In the genomic region with DNA sequence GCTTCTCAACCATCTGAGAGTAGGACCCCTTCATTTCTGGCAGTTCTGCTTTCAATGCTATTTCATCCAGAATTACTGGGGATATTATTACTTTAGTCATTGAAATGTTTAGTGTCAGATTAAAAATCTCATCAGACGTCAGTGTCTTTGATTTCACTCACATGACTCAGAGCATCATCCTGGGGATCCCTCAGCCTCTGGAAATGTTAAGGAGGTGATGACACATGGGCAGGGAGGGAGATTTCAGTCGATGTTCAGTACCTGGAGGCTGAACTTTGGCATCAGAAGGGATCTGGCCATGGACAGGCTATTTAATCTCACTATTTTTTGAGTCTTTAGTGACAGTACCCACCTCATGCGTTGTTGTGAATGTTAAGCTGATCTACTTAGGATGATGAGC, we compare ENCODE assay signal across 26 cellular contexts. TPM values are rescaled to one million over a fixed set of nuclear protein-coding genes. Genes with fewer than 3 reads are reported as not detected.
A peak's percentile ranks its signal among the peaks of the same experiment; 100 is the strongest.
DNase-seq lines count a peak whose midpoint lies in the region; ATAC-seq, FAIRE-seq and TF ChIP-seq lines count a peak whose summit lies in the region.
"Had no signal": no experiment of that assay in that cellular context is flagged by ENCODE, and none has a peak within 500 bp of the region (broad histone marks: within the 10 kb centered on the region; RNA-seq: fewer than 3 reads in every experiment).

No MANE protein-coding gene starts in this region.

- H3K4me3 ChIP-seq in psoas muscle: no peak overlapping the region
- no peak overlapping the region for H3K4me3 ChIP-seq in small intestine (ENCODE audit: low read depth in 1 of 2, low read length in 2 of 2)
- H3K4me3 ChIP-seq: testis had no signal

- peaks cover 49% of the 10 kb centered on the region for H3K4me1 ChIP-seq in psoas muscle
- no peaks in the 10 kb centered on the region for H3K4me1 ChIP-seq in small intestine (ENCODE audit: control insufficient read depth in 2 of 2, insufficient read depth in 1 of 2, low read depth in 1 of 2, low read length in 1 of 2)
- H3K4me1 ChIP-seq: testis had no signal

- no peaks in the 10 kb centered on the region for H3K27me3 ChIP-seq in psoas muscle (ENCODE audit: insufficient read depth in 3 of 3, low read length in 2 of 3)
- H3K27me3 ChIP-seq in small intestine (ENCODE audit: control insufficient read depth in 2 of 2, insufficient read depth in 2 of 2, low read length in 2 of 2): no peaks in the 10 kb centered on the region
- H3K27me3 ChIP-seq: brain microvascular endothelial cell, testis had no signal

- no peaks in the 10 kb centered on the region for H3K4me1 Mint-ChIP-seq in natural killer cell treated with Interleukin-12 subunit alpha and Interleukin-12 subunit beta and Interleukin-15 and Interleukin-18, amount 100 ng/mL, for 72 hours (ENCODE audit: low read depth in 2 of 2)
- H3K4me1 Mint-ChIP-seq: immature natural killer cell, nephron progenitor cell had no signal

- no peaks in the 10 kb centered on the region for H3K36me3 Mint-ChIP-seq in natural killer cell treated with Interleukin-12 subunit alpha and Interleukin-12 subunit beta and Interleukin-15 and Interleukin-18, amount 100 ng/mL, for 72 hours
- H3K36me3 Mint-ChIP-seq: immature natural killer cell, memory B cell had no signal

- H3K27ac Mint-ChIP-seq in natural killer cell treated with Interleukin-12 subunit alpha and Interleukin-12 subunit beta and Interleukin-15 and Interleukin-18, amount 100 ng/mL, for 72 hours: no peak overlapping the region
- H3K27ac Mint-ChIP-seq: immature natural killer cell, memory B cell, nephron progenitor cell had no signal

- peak; percentile 45 to 65 (median 57) for ATAC-seq in psoas muscle
- no peak for ATAC-seq in natural killer cell treated with Interleukin-12 subunit alpha and Interleukin-12 subunit beta and Interleukin-15 and Interleukin-18, amount 100 ng/mL, for 72 hours
- ATAC-seq: HCT116; left lobe of liver; stimulated activated naive CD8-positive, alpha-beta T cell treated with anti-CD3 and anti-CD28 coated beads, Interleukin-15, Interleukin-2, amounts not matched to agents 100 U/mL and 50 U/mL, for 24 hours had no signal

- intact Hi-C loops in psoas muscle (cut with DNase I): no loop called here

- 28 to 52% (median 33%) methylated on average over 3 of the region's 3 CpGs for WGBS in psoas muscle, 3 donors
- WGBS in small intestine, 3 donors: 60 to 73% (median 68%) methylated on average over 3 of the region's 3 CpGs

- DNase-seq in HCEC 1CT (peak; percentile 56), NCI-H226 (peak; percentile 62), amniotic epithelial cell (ENCODE audit: low read depth) (peak; percentile 35), psoas muscle (no peak), cerebellar nuclear complex (lab: John Stamatoyannopoulos, UW) (no peak), small intestine (no peak), anterior cingulate cortex (lab: John Stamatoyannopoulos, UW) (no peak)
- no peak for DNase-seq in natural killer cell treated with Interleukin-12 subunit alpha and Interleukin-12 subunit beta and Interleukin-15 and Interleukin-18, amount 100 ng/mL, for 72 hours (ENCODE audit: low spot score)
- DNase-seq: activated naive CD4-positive, alpha-beta T cell treated with anti-CD3 and anti-CD28 coated beads, Interleukin-2, amount 50 U/mL, for 16 hours; amniotic stem cell; brain microvascular endothelial cell; DMS153; hypothalamus; immature natural killer cell; NCI-H1092 treated with DMSO at 0.1 percent for 48 hours; NCI-H187; nephron progenitor cell; stimulated activated CD4-positive, alpha-beta T cell treated with anti-CD3 and anti-CD28 coated beads, Interleukin-2, amount 100 ng/mL, for 24 hours; stimulated activated naive CD8-positive, alpha-beta T cell treated with anti-CD3 and anti-CD28 coated beads, Interleukin-15, Interleukin-2, amounts not matched to agents 100 U/mL and 50 U/mL, for 24 hours; T-helper 1 cell; testis had no signal

- H3K27ac ChIP-seq in psoas muscle (peak overlapping the region; percentile 66), small intestine (ENCODE audit: low read depth in 1 of 2, low read length in 1 of 2) (no peak overlapping the region)
- H3K27ac ChIP-seq: brain microvascular endothelial cell, testis had no signal

- peaks cover 13 to 26% of the 10 kb centered on the region in 2 donors for H3K27me3 Mint-ChIP-seq in natural killer cell treated with Interleukin-12 subunit alpha and Interleukin-12 subunit beta and Interleukin-15 and Interleukin-18, amount 100 ng/mL, for 72 hours

- H3K9me3 ChIP-seq in psoas muscle (no peaks in the 10 kb centered on the region), small intestine (ENCODE audit: control insufficient read depth, low read depth) (no peaks in the 10 kb centered on the region)
- H3K9me3 ChIP-seq: testis had no signal

- no peaks in the 10 kb centered on the region for H3K9me3 Mint-ChIP-seq in natural killer cell treated with Interleukin-12 subunit alpha and Interleukin-12 subunit beta and Interleukin-15 and Interleukin-18, amount 100 ng/mL, for 72 hours
- H3K9me3 Mint-ChIP-seq: immature natural killer cell, memory B cell, nephron progenitor cell had no signal

- TF ChIP-seq CTCF in psoas muscle (IDR thresholded peaks at IDR 0.05): no peak

- H3K36me3 ChIP-seq in psoas muscle (ENCODE audit: insufficient read depth in 1 of 2, low read depth in 1 of 2) (peaks cover 0 to 2% of the 10 kb centered on the region in 2 donors), small intestine (ENCODE audit: control insufficient read depth in 2 of 2, insufficient read depth in 2 of 2, low read length in 2 of 2) (no peaks in the 10 kb centered on the region)
- H3K36me3 ChIP-seq: brain microvascular endothelial cell had no signal

- no peak for FAIRE-seq in small intestine (lab: Jason Lieb, UNC)
- FAIRE-seq: endothelial cell of umbilical vein, RCC 7860 had no signal

- no peak overlapping the region for H3K4me3 Mint-ChIP-seq in natural killer cell treated with Interleukin-12 subunit alpha and Interleukin-12 subunit beta and Interleukin-15 and Interleukin-18, amount 100 ng/mL, for 72 hours
- H3K4me3 Mint-ChIP-seq: immature natural killer cell, memory B cell, nephron progenitor cell had no signal

RNA-seq across cellular contexts. Expression of a gene that starts 39.1 kb away (rescaled TPM):
- 100 to 1,000 TPM in 1 of 4 donors, 10 to 100 TPM in 3; 29.8 to 147 (median 44.4) TPM for total RNA-seq in psoas muscle
- 10 to 100 TPM; 11.4 to 36.4 (median 18.2) TPM for polyA plus RNA-seq in psoas muscle
- under 1 TPM; 0.33 to 0.42 TPM for total RNA-seq in natural killer cell treated with Interleukin-12 subunit alpha and Interleukin-12 subunit beta and Interleukin-15 and Interleukin-18, amount 100 ng/mL, for 72 hours
- 1 to 10 TPM in 2 of 3 donors, under 1 TPM in 1; 0.87 to 1.6 (median 1.4) TPM for polyA plus RNA-seq in small intestine
- polyA plus RNA-seq: immature natural killer cell had no signal

Comparison
In these comparisons a context has a peak if more than half of its experiments do, and no peak if none do; other contexts are left out.
1. DNase-seq: peak in HCEC 1CT (single experiment), NCI-H226 (single experiment) and amniotic epithelial cell (single experiment); none in psoas muscle (0 of 2), cerebellar nuclear complex (0 of 2), natural killer cell treated with Interleukin-12 subunit alpha and Interleukin-12 subunit beta and Interleukin-15 and Interleukin-18, amount 100 ng/mL, for 72 hours (single experiment), small intestine (single experiment) and anterior cingulate cortex (0 of 58).
2. ATAC-seq: peak in psoas muscle (4 of 4); none in natural killer cell treated with Interleukin-12 subunit alpha and Interleukin-12 subunit beta and Interleukin-15 and Interleukin-18, amount 100 ng/mL, for 72 hours (0 of 2).
3. RNA of a gene that starts 39.1 kb away (total RNA-seq): 29.8 to 147 TPM in psoas muscle; 0.33 to 0.42 TPM in natural killer cell treated with Interleukin-12 subunit alpha and Interleukin-12 subunit beta and Interleukin-15 and Interleukin-18, amount 100 ng/mL, for 72 hours; every median in the first group is over 10 times any median in the second.